ENCODE assay signal across 9 cellular contexts in genomic region chr12:31524791-31525495, GRCh38.
DNase-seq lines count a peak whose midpoint lies in the region; ATAC-seq, FAIRE-seq and TF ChIP-seq lines count a peak whose summit lies in the region.
"Had no signal": no experiment of that assay in that cellular context is flagged by ENCODE, and none has a peak within 500 bp of the region (broad histone marks: within the 10 kb centered on the region; RNA-seq: fewer than 3 reads in every experiment).

No MANE protein-coding gene starts in this region.

- intact Hi-C loops in body of pancreas (cut with DNase I), result no loop called here

- no peak overlapping the region for H3K9ac ChIP-seq in astrocyte (ENCODE audit: low read length)
- H3K9ac ChIP-seq: BLaER1 had no signal

- no peaks in the 10 kb centered on the region for H3K36me3 ChIP-seq in astrocyte (ENCODE audit: insufficient read depth, low read length)
- no peaks in the 10 kb centered on the region for H3K36me3 ChIP-seq in body of pancreas (replicated peaks in 1 of 2; ENCODE audit: insufficient read depth in 1 of 2, low read depth in 2 of 2)
- H3K36me3 ChIP-seq: BLaER1 had no signal

- peak; percentile 89 for ATAC-seq in GM19463 (IDR thresholded peaks at IDR 0.05; ENCODE audit: unreplicated experiment)
- peak; percentile 79 for ATAC-seq in HG03103 (IDR thresholded peaks at IDR 0.05; ENCODE audit: low read depth, unreplicated experiment)
- ATAC-seq in body of pancreas, result no peak

- DNase-seq in CD1c-positive myeloid dendritic cell (ENCODE audit: extremely low spot score) (peak; percentile 47), astrocyte (ENCODE audit: low read depth) (peak; percentile 82), body of pancreas (no peak), amygdala (lab: John Stamatoyannopoulos, UW) (no peak), NCI-H2171 (lab: John Stamatoyannopoulos, UW) (no peak)
- no peak for DNase-seq in effector CD8-positive, alpha-beta T cell (lab: John Stamatoyannopoulos, UW)

- no peaks in the 10 kb centered on the region for H3K9me3 Mint-ChIP-seq in astrocyte (ENCODE audit: unreplicated experiment)

- peak overlapping the region; percentile 9 for H3K27ac Mint-ChIP-seq in astrocyte (ENCODE audit: unreplicated experiment)

- 73 to 83% methylated on average over 1 of the region's 1 CpG for WGBS in body of pancreas, 2 donors

- peak overlapping the region; percentile 22 for H3K4me2 ChIP-seq in astrocyte (ENCODE audit: low read length)
- H3K4me2 ChIP-seq: BLaER1 had no signal

- H3K27me3 ChIP-seq in astrocyte (ENCODE audit: insufficient read depth, low read length), result no peaks in the 10 kb centered on the region
- no peaks in the 10 kb centered on the region for H3K27me3 ChIP-seq in body of pancreas
- H3K27me3 ChIP-seq: BLaER1 had no signal

- FAIRE-seq in astrocyte (lab: Jason Lieb, UNC), result no peak

- no peak overlapping the region for H3K4me3 Mint-ChIP-seq in astrocyte (ENCODE audit: unreplicated experiment)

- TF ChIP-seq POLR2A in body of pancreas (IDR thresholded peaks at IDR 0.05), result no peak

- H3K4me1 ChIP-seq in astrocyte (ENCODE audit: insufficient read depth, low read length) (peaks cover 19% of the 10 kb centered on the region), body of pancreas (peaks cover 4% of the 10 kb centered on the region)

- no peak overlapping the region for H3K4me3 ChIP-seq in astrocyte (ENCODE audit: insufficient read depth, low read depth, low read length)
- H3K4me3 ChIP-seq in body of pancreas, result no peak overlapping the region
- H3K4me3 ChIP-seq: BLaER1 had no signal

- H3K27ac ChIP-seq in astrocyte (ENCODE audit: low read depth, low read length) (peak overlapping the region; percentile 8), body of pancreas (no peak overlapping the region)
- H3K27ac ChIP-seq: BLaER1 had no signal

- no peaks in the 10 kb centered on the region for H3K9me3 ChIP-seq in astrocyte (ENCODE audit: insufficient read depth, low read depth, low read length)
- H3K9me3 ChIP-seq in body of pancreas, result no peaks in the 10 kb centered on the region
- H3K9me3 ChIP-seq: BLaER1 had no signal

- TF ChIP-seq CTCF in astrocyte (IDR thresholded peaks at IDR 0.05; ENCODE audit: insufficient read depth, low read depth, low read length) (no peak), body of pancreas (IDR thresholded peaks at IDR 0.05) (no peak)

- H3K4me1 Mint-ChIP-seq in astrocyte (ENCODE audit: low read depth, unreplicated experiment), result peaks cover 19% of the 10 kb centered on the region

- no peaks in the 10 kb centered on the region for H4K20me1 ChIP-seq in astrocyte (ENCODE audit: insufficient read depth, low read length)

- H3K27me3 Mint-ChIP-seq in astrocyte (ENCODE audit: low read depth, unreplicated experiment), result no peaks in the 10 kb centered on the region

- H3K79me2 ChIP-seq in astrocyte (ENCODE audit: insufficient read depth, low read length), result peaks cover 51% of the 10 kb centered on the region

- no peak overlapping the region for H2AFZ ChIP-seq in astrocyte (ENCODE audit: low read depth, low read length)

- no peaks in the 10 kb centered on the region for H3K36me3 Mint-ChIP-seq in astrocyte (ENCODE audit: low read depth, unreplicated experiment)

Comparison
In these comparisons a context has a peak if more than half of its experiments do, and no peak if none do; other contexts are left out.
1. DNase-seq: peak in CD1c-positive myeloid dendritic cell (single experiment) and astrocyte (single experiment); none in effector CD8-positive, alpha-beta T cell (single experiment), body of pancreas (0 of 4), amygdala (0 of 56) and NCI-H2171 (single experiment).